9 cellular contexts compared by ENCODE assay signal in the genomic region with DNA sequence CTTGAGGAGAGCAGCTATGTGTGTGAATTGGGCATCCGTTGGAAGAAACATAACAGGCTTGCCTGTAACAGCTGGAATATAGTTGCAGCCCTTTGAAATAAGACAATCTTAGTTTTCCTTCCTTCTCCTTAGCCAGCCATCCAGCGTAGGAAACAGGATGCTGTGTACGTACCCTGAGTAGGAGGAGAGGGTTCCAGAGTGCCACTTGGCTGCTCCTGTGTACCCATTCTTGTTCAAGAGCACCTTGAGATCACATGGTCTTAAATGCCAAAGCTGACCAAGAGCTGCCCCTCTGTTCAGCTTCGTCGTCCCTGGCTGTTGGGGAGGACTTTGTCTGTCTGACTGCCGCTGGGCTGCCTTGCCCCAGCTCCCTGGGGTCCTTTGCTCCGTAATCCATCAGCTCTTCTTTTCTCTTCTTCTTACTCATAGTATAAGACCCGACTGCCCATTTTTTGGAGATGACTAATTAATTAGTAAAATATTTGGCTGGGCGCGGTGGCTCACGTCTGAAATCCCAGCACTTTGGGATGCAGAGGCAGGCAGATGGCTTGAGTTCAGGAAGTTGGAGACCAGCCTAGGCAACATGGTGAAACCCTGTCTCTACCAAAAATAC. TPM values are rescaled to one million over a fixed set of nuclear protein-coding genes. Genes with fewer than 3 reads are reported as not detected.
DNase-seq lines count a peak whose midpoint lies in the region; ATAC-seq and TF ChIP-seq lines count a peak whose summit lies in the region.
"Had no signal": no experiment of that assay in that cellular context is flagged by ENCODE, and none has a peak within 500 bp of the region (broad histone marks: within the 10 kb centered on the region; RNA-seq: fewer than 3 reads in every experiment).

No MANE protein-coding gene starts in this region.

- H3K9ac ChIP-seq in OCI-LY3 (ENCODE audit: low read length), result no peak overlapping the region

- H3K79me2 ChIP-seq in OCI-LY3 (ENCODE audit: low read length), result peaks cover 91% of the 10 kb centered on the region

- H3K36me3 ChIP-seq in GM06990 (ENCODE audit: control insufficient read depth, insufficient read depth, low read length), result no peaks in the 10 kb centered on the region
- H3K36me3 ChIP-seq in OCI-LY3 (replicated peaks; ENCODE audit: low read depth, low read length), result peaks cover 5% of the 10 kb centered on the region

- H2AFZ ChIP-seq in OCI-LY3 (ENCODE audit: low read depth, low read length), result no peak overlapping the region

- peaks cover 96% of the 10 kb centered on the region for H4K20me1 ChIP-seq in OCI-LY3 (ENCODE audit: insufficient read depth, low read length)

- no peak for DNase-seq in GM06990 (ENCODE audit: extremely low read depth, insufficient read length)
- DNase-seq in fibroblast of mammary gland (ENCODE audit: low read depth), result peak; percentile 87
- DNase-seq in NCI-H1417 treated with DMSO at 0.1 percent for 48 hours (lab: John Stamatoyannopoulos, UW), result no peak
- DNase-seq in H4 (ENCODE audit: low spot score), result no peak
- DNase-seq: activated CD4-positive, alpha-beta T cell treated with anti-CD3 and anti-CD28 coated beads for 48 hours; NCI-H510A had no signal

- H3K27ac ChIP-seq in OCI-LY3 (ENCODE audit: low read length) (no peak overlapping the region), skin epidermis (peak overlapping the region in 15 of 21 experiments; percentile 0 to 77 (median 34))

- H3K4me2 ChIP-seq in OCI-LY3 (ENCODE audit: low read length), result 0 out of 2 replicates have a peak overlapping the region, but pooled peaks have one; percentile 82

- ATAC-seq in GM18520 (IDR thresholded peaks at IDR 0.05; ENCODE audit: unreplicated experiment), result no peak

- no peaks in the 10 kb centered on the region for H3K9me3 ChIP-seq in OCI-LY3 (ENCODE audit: insufficient read depth, low read length)

- H3K27me3 ChIP-seq in GM06990 (replicated peaks; ENCODE audit: control insufficient read depth, insufficient read depth, low read length) (no peaks in the 10 kb centered on the region), OCI-LY3 (ENCODE audit: low read depth, low read length) (no peaks in the 10 kb centered on the region)

- H3K4me3 ChIP-seq in GM06990 (replicated peaks; ENCODE audit: low read depth, low read length), result peak overlapping the region; percentile 49
- H3K4me3 ChIP-seq in OCI-LY3 (ENCODE audit: low read length), result no peak overlapping the region
- H3K4me3 ChIP-seq in fibroblast of mammary gland (ENCODE audit: control insufficient read depth, low read depth, low read length), result peak overlapping the region; percentile 6
- H3K4me3 ChIP-seq in skin epidermis, result no peak overlapping the region

- peaks cover 44% of the 10 kb centered on the region for H3K4me1 ChIP-seq in OCI-LY3 (ENCODE audit: low read length)

- no peak for TF ChIP-seq CTCF in GM06990 (IDR thresholded peaks at IDR 0.05; ENCODE audit: insufficient read depth, low read length, poor library complexity, severe bottlenecking)
- TF ChIP-seq CTCF in OCI-LY3 (IDR thresholded peaks at IDR 0.05; ENCODE audit: low read depth, low read length), result no peak
- no peak for TF ChIP-seq CTCF in fibroblast of mammary gland (conservative IDR thresholded peaks at IDR 0.05; ENCODE audit: control insufficient read depth, insufficient read depth, low read depth, low read length)

RNA-seq across cellular contexts. Expression of gene RREB1, which starts 49.0 kb away (rescaled TPM):
- total RNA-seq in H4 (2014; rRNA removed; shearing (Covaris generic)), result 5.3 and 13.0 TPM in 2 replicates

Comparison
In these comparisons a context has a peak if more than half of its experiments do, and no peak if none do; other contexts are left out.
1. H3K4me3 ChIP-seq: peak in GM06990 (single experiment) and fibroblast of mammary gland (single experiment); none in OCI-LY3 (single experiment) and skin epidermis (0 of 7).